In genomic region chr13:61276401-61276800, GRCh38 we compare ENCODE assay signal across 19 cellular contexts.
A peak's percentile ranks its signal among the peaks of the same experiment; 100 is the strongest.
DNase-seq lines count a peak whose midpoint lies in the region; ATAC-seq and TF ChIP-seq lines count a peak whose summit lies in the region.
"Had no signal": no experiment of that assay in that cellular context is flagged by ENCODE, and none has a peak within 500 bp of the region (broad histone marks: within the 10 kb centered on the region; RNA-seq: fewer than 3 reads in every experiment).

No MANE protein-coding gene starts in this region.

- no peaks in the 10 kb centered on the region for H3K27me3 Mint-ChIP-seq in naive thymus-derived CD8-positive, alpha-beta T cell
- H3K27me3 Mint-ChIP-seq: CD4-positive, alpha-beta T cell; IgD-negative memory B cell had no signal

- no peaks in the 10 kb centered on the region for H3K36me3 ChIP-seq in SK-N-MC (ENCODE audit: insufficient read depth, low read length)
- no peaks in the 10 kb centered on the region for H3K36me3 ChIP-seq in gastroesophageal sphincter
- H3K36me3 ChIP-seq: HAP-1 had no signal

- TF ChIP-seq CTCF in gastroesophageal sphincter (IDR thresholded peaks at IDR 0.05) = no peak

- DNase-seq in NCI-H226 (peak; percentile 24), SK-N-MC (ENCODE audit: low read depth, low spot score) (peak; percentile 44), kidney glomerular epithelial cell (lab: John Stamatoyannopoulos, UW) (peak; percentile 67), ecto neural progenitor cell (ENCODE audit: low spot score) (no peak), HPDE6-E6E7 (ENCODE audit: extremely low spot score) (no peak)
- DNase-seq in naive thymus-derived CD8-positive, alpha-beta T cell = no peak
- DNase-seq: AML-193; Caco-2; CD4-positive, alpha-beta T cell; DMS153; DMS79; GDM1; GM23248; KBM-7 had no signal

- H3K9me3 ChIP-seq in SK-N-MC (ENCODE audit: low read depth, low read length) (no peaks in the 10 kb centered on the region), gastroesophageal sphincter (peaks cover 0 to 6% (median 0%) of the 10 kb centered on the region in 3 donors)
- H3K9me3 ChIP-seq: Caco-2, HAP-1 had no signal

- H3K27ac ChIP-seq in SK-N-MC (no peak overlapping the region), gastroesophageal sphincter (no peak overlapping the region)
- H3K27ac ChIP-seq: C4-2B, GM23248 had no signal

- no peak for TF ChIP-seq EP300 in gastroesophageal sphincter (IDR thresholded peaks at IDR 0.05)

- no peaks in the 10 kb centered on the region for H3K4me1 Mint-ChIP-seq in naive thymus-derived CD8-positive, alpha-beta T cell
- H3K4me1 Mint-ChIP-seq: IgD-negative memory B cell had no signal

- H3K9me3 Mint-ChIP-seq in naive thymus-derived CD8-positive, alpha-beta T cell = peaks cover 0 to 37% (median 9%) of the 10 kb centered on the region in 9 donors

- H3K4me1 ChIP-seq in gastroesophageal sphincter = no peaks in the 10 kb centered on the region
- H3K4me1 ChIP-seq: Caco-2, HAP-1 had no signal

- H3K9ac ChIP-seq in SK-N-MC (ENCODE audit: insufficient read length) = no peak overlapping the region
- H3K9ac ChIP-seq: GM23248 had no signal

- WGBS in gastroesophageal sphincter (ENCODE audit: low coverage in 1 of 2), 2 donors = 77 to 88% methylated on average over 2 of the region's 2 CpGs

- no peak overlapping the region for H3K4me3 Mint-ChIP-seq in naive thymus-derived CD8-positive, alpha-beta T cell
- H3K4me3 Mint-ChIP-seq: CD4-positive, alpha-beta T cell; IgD-negative memory B cell had no signal

- H3K4me3 ChIP-seq in SK-N-MC (no peak overlapping the region), gastroesophageal sphincter (no peak overlapping the region)
- H3K4me3 ChIP-seq: GM23248, HAP-1 had no signal

- H3K36me3 Mint-ChIP-seq in naive thymus-derived CD8-positive, alpha-beta T cell = no peaks in the 10 kb centered on the region
- H3K36me3 Mint-ChIP-seq: IgD-negative memory B cell had no signal

- POLR2A ChIA-PET in naive thymus-derived CD8-positive, alpha-beta T cell (lab: Charles Lee) = no interaction called here

- no peak for ATAC-seq in gastroesophageal sphincter
- ATAC-seq in naive thymus-derived CD8-positive, alpha-beta T cell = no peak
- ATAC-seq: HepG2 had no signal

- no peaks in the 10 kb centered on the region for H3K27me3 ChIP-seq in gastroesophageal sphincter

- no peak for TF ChIP-seq POLR2A in gastroesophageal sphincter (IDR thresholded peaks at IDR 0.05)

- no peak overlapping the region for H3K27ac Mint-ChIP-seq in naive thymus-derived CD8-positive, alpha-beta T cell
- H3K27ac Mint-ChIP-seq: CD4-positive, alpha-beta T cell; IgD-negative memory B cell had no signal

Comparison
In these comparisons a context has a peak if more than half of its experiments do, and no peak if none do; other contexts are left out.
1. DNase-seq: peak in NCI-H226 (single experiment), SK-N-MC (single experiment) and kidney glomerular epithelial cell (single experiment); none in naive thymus-derived CD8-positive, alpha-beta T cell (0 of 10), ecto neural progenitor cell (single experiment) and HPDE6-E6E7 (single experiment).